ENCODE assay signal across 14 cellular contexts in the genomic region with DNA sequence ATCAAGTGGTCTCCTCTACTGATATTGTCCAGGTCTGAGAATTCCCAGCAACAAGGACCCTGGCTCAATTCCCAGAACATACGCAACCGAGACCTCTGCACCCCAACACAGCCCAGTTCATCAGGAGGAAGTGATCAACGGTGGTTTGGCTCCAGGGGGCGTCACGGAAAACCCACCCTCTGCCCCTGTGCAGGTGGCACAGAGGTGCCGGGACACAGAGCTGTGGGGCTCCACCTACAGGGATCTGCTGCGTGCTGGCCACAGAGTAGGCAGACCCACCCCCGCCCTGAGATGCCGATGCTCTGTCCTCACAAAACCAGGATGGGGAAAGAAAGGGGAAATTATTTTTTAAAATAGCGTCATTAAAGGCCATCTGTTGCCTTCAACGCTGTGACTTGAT.
"Had no signal": no experiment of that assay in that cellular context is flagged by ENCODE, and none has a peak within 500 bp of the region (broad histone marks: within the 10 kb centered on the region; RNA-seq: fewer than 3 reads in every experiment).

No MANE protein-coding gene starts in this region.

- H3K4me3 Mint-ChIP-seq: dendritic cell treated with granulocyte-macrophage colony-stimulating factor and Interleukin-4, amounts not matched to agents 40 ng/mL and 50 ng/mL, for 4 days; endodermal cell; naive thymus-derived CD8-positive, alpha-beta T cell; type B pancreatic cell had no signal

- H3K27ac Mint-ChIP-seq: dendritic cell treated with granulocyte-macrophage colony-stimulating factor and Interleukin-4, amounts not matched to agents 40 ng/mL and 50 ng/mL, for 4 days; endodermal cell; naive thymus-derived CD8-positive, alpha-beta T cell; type B pancreatic cell had no signal

- H2AFZ ChIP-seq: hepatocyte had no signal

- H3K4me3 ChIP-seq: hepatocyte, mucosa of descending colon, smooth muscle cell, suprapubic skin, thyroid gland had no signal

- H3K4me1 ChIP-seq: foreskin keratinocyte, suprapubic skin, thyroid gland had no signal

- H3K27ac ChIP-seq: foreskin keratinocyte, hepatocyte, neutrophil, suprapubic skin, thyroid gland had no signal

- H3K27me3 Mint-ChIP-seq: dendritic cell treated with granulocyte-macrophage colony-stimulating factor and Interleukin-4, amounts not matched to agents 40 ng/mL and 50 ng/mL, for 4 days; naive thymus-derived CD8-positive, alpha-beta T cell; type B pancreatic cell had no signal

- H3K36me3 ChIP-seq: neutrophil, thyroid gland had no signal

- ATAC-seq: foreskin keratinocyte; mucosa of descending colon; naive thymus-derived CD8-positive, alpha-beta T cell had no signal

- H3K9me3 ChIP-seq: mucosa of descending colon, neutrophil, suprapubic skin, thyroid gland had no signal

- H3K27me3 ChIP-seq: foreskin keratinocyte, hepatocyte, neutrophil, suprapubic skin, thyroid gland had no signal

- DNase-seq: endodermal cell; erythroblast; foreskin keratinocyte; naive thymus-derived CD8-positive, alpha-beta T cell; stimulated activated CD4-positive, alpha-beta T cell treated with anti-CD3 and anti-CD28 coated beads, Interleukin-2, amount 100 ng/mL, for 48 hours; stimulated activated naive CD4-positive, alpha-beta T cell treated with Interleukin-2 at 50 U/mL for 16 hours; thyroid gland had no signal

- H3K9me3 Mint-ChIP-seq: naive thymus-derived CD8-positive, alpha-beta T cell; type B pancreatic cell had no signal

- H3K4me1 Mint-ChIP-seq: endodermal cell had no signal

- H3K79me2 ChIP-seq: hepatocyte had no signal

- H3K4me2 ChIP-seq: hepatocyte, smooth muscle cell had no signal
